In the genomic region with DNA sequence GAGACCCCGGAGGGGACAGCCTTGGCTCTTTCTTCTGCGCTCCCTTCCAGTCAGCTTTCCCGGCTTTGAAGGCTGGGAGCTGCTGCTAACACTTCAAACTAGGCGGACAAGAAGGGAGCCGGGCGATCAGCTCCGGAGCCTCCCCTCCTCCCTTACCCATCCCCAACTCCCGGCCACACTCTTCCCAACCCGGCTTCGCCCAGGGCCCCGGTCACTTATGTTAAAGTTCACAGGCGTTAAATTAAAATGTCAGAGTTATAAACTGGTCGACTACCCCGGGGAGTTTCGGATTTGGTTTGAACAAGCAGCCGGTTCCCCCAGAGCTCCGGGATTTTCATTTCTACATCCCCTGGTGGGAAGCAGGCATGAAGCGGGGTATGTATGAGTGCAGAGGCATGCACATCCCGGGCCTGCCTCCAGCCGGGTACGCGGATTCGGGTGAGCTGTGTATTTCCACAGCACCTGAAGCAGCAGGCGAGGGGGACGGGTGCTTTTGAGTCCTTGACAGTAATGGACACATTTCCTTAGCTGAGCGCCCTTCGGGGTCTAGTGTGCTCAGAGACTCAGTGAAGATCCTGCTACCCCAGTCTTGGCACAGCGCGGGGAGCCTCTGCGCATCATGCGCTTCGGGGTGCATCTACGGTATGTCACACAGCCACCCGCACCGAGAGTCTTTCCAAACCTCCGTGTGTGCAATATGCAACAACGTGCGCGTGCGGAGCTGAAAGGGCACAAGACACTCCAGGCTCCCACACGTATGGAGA, we compare ENCODE assay signal across 9 cellular contexts. TPM values are rescaled to one million over a fixed set of nuclear protein-coding genes. Genes with fewer than 3 reads are reported as not detected.
DNase-seq lines count a peak whose midpoint lies in the region; ATAC-seq and TF ChIP-seq lines count a peak whose summit lies in the region.
"Had no signal": no experiment of that assay in that cellular context is flagged by ENCODE, and none has a peak within 500 bp of the region (broad histone marks: within the 10 kb centered on the region; RNA-seq: fewer than 3 reads in every experiment).

No MANE protein-coding gene starts in this region.

- peak; percentile 16 for DNase-seq in activated CD4-positive, alpha-beta T cell treated with anti-CD3 and anti-CD28 coated beads for 36 hours
- no peak for DNase-seq in activated CD4-positive, alpha-beta T cell treated with anti-CD3 and anti-CD28 coated beads, Interleukin-2, amount 50 U/mL, for 4 hours
- peak in 9 of 10 donors; percentile 38 to 75 (median 69) for DNase-seq in dorsolateral prefrontal cortex
- DNase-seq in lower lobe of right lung, result peak; percentile 56
- peak; percentile 85 for DNase-seq in superior temporal gyrus (ENCODE audit: extremely low spot score)
- no peak for DNase-seq in GM19238 (ENCODE audit: insufficient read length, low spot score)

- POLR2A ChIA-PET in activated CD4-positive, alpha-beta T cell treated with anti-CD3 and anti-CD28 coated beads for 36 hours (lab: Charles Lee), result no interaction called here

- H3K4me3 Mint-ChIP-seq in activated CD4-positive, alpha-beta T cell treated with anti-CD3 and anti-CD28 coated beads for 36 hours, result peak overlapping the region; percentile 51

- no peak overlapping the region for H3K27ac Mint-ChIP-seq in activated CD4-positive, alpha-beta T cell treated with anti-CD3 and anti-CD28 coated beads for 36 hours

- no peaks in the 10 kb centered on the region for H3K36me3 Mint-ChIP-seq in activated CD4-positive, alpha-beta T cell treated with anti-CD3 and anti-CD28 coated beads for 36 hours (ENCODE audit: low read depth)

- peak in 5 of 56 donors; percentile 4 to 18 (median 11) for TF ChIP-seq CTCF in dorsolateral prefrontal cortex (IDR thresholded peaks at IDR 0.05 in 54 of 56, conservative IDR thresholded peaks at IDR 0.05 in 2 of 56; ENCODE audit: low read depth in 1 of 56, partially characterized antibody in 56 of 56)
- TF ChIP-seq CTCF in lower lobe of right lung (IDR thresholded peaks at IDR 0.05), result no peak

- H3K36me3 ChIP-seq in lower lobe of right lung, result no peaks in the 10 kb centered on the region
- H3K36me3 ChIP-seq: BLaER1 treated with 17β-estradiol and CSF1 and Interleukin-3, amounts not matched to agents 10 nM and 100 nM had no signal

- H3K9me3 Mint-ChIP-seq in activated CD4-positive, alpha-beta T cell treated with anti-CD3 and anti-CD28 coated beads for 36 hours (ENCODE audit: low read depth), result peaks cover 2% of the 10 kb centered on the region

- CTCF ChIA-PET in activated CD4-positive, alpha-beta T cell treated with anti-CD3 and anti-CD28 coated beads for 36 hours (lab: Charles Lee), result no interaction called here

- peak overlapping the region; percentile 94 to 100 (median 99) for H3K27ac ChIP-seq in dorsolateral prefrontal cortex
- H3K27ac ChIP-seq in lower lobe of right lung, result peak overlapping the region; percentile 81
- H3K27ac ChIP-seq: BLaER1 treated with 17β-estradiol and CSF1 and Interleukin-3, amounts not matched to agents 10 nM and 100 nM had no signal

- H3K4me1 Mint-ChIP-seq in activated CD4-positive, alpha-beta T cell treated with anti-CD3 and anti-CD28 coated beads for 36 hours, result peaks cover 20% of the 10 kb centered on the region

- no peak for ATAC-seq in activated CD4-positive, alpha-beta T cell treated with anti-CD3 and anti-CD28 coated beads for 36 hours
- ATAC-seq in lower lobe of right lung, result peak; percentile 23 to 38
- ATAC-seq in HG02885 (IDR thresholded peaks at IDR 0.05; ENCODE audit: poor library complexity, unreplicated experiment), result no peak
- ATAC-seq in HG03460 (IDR thresholded peaks at IDR 0.05; ENCODE audit: unreplicated experiment), result no peak

- H3K27me3 ChIP-seq in dorsolateral prefrontal cortex (no peaks in the 10 kb centered on the region), lower lobe of right lung (ENCODE audit: low read depth) (peaks cover 20% of the 10 kb centered on the region)
- H3K27me3 ChIP-seq: BLaER1 treated with 17β-estradiol and CSF1 and Interleukin-3, amounts not matched to agents 10 nM and 100 nM had no signal

- H3K27me3 Mint-ChIP-seq in activated CD4-positive, alpha-beta T cell treated with anti-CD3 and anti-CD28 coated beads for 36 hours, result peaks cover 63% of the 10 kb centered on the region

- intact Hi-C loops in activated CD4-positive, alpha-beta T cell treated with anti-CD3 and anti-CD28 coated beads for 36 hours (cut with DNase I, micrococcal nuclease), result no loop called here
- intact Hi-C loops in dorsolateral prefrontal cortex (cut with DNase I), result loop anchor here (2.0 to 10.0 kb wide), 7 partner anchors 133 to 489 kb away; no protein-coding TSS in a partner anchor
- intact Hi-C loops in lower lobe of right lung (cut with DNase I), result no loop called here

- peaks cover 16% of the 10 kb centered on the region for H3K4me1 ChIP-seq in lower lobe of right lung
- H3K4me1 ChIP-seq: BLaER1 treated with 17β-estradiol and CSF1 and Interleukin-3, amounts not matched to agents 10 nM and 100 nM had no signal

- H3K4me3 ChIP-seq in dorsolateral prefrontal cortex (peak overlapping the region; percentile 57 to 94 (median 84)), lower lobe of right lung (peak overlapping the region; percentile 57)
- H3K4me3 ChIP-seq: BLaER1 treated with 17β-estradiol and CSF1 and Interleukin-3, amounts not matched to agents 10 nM and 100 nM had no signal

- no peaks in the 10 kb centered on the region for H3K9me3 ChIP-seq in lower lobe of right lung

RNA-seq across cellular contexts. Expression of a gene that starts 0.9 kb away (rescaled TPM):
- total RNA-seq in activated CD4-positive, alpha-beta T cell treated with anti-CD3 and anti-CD28 coated beads for 36 hours, result under 1 TPM in 1 of 2 experiments, not detected in 1; 0.07 TPM
- total RNA-seq in dorsolateral prefrontal cortex, result 10 to 100 TPM; 16.1 to 88.4 (median 33.9) TPM
- 5.1 TPM for total RNA-seq in lower lobe of right lung

Comparison
In these comparisons a context has a peak if more than half of its experiments do, and no peak if none do; other contexts are left out.
1. DNase-seq: peak in activated CD4-positive, alpha-beta T cell treated with anti-CD3 and anti-CD28 coated beads for 36 hours (single experiment), dorsolateral prefrontal cortex (9 of 10), lower lobe of right lung (single experiment) and superior temporal gyrus (single experiment); none in activated CD4-positive, alpha-beta T cell treated with anti-CD3 and anti-CD28 coated beads, Interleukin-2, amount 50 U/mL, for 4 hours (0 of 2) and GM19238 (single experiment).
2. ATAC-seq: peak in lower lobe of right lung (2 of 2); none in activated CD4-positive, alpha-beta T cell treated with anti-CD3 and anti-CD28 coated beads for 36 hours (single experiment), HG02885 (single experiment) and HG03460 (single experiment).
3. intact Hi-C loops: an anchor here in dorsolateral prefrontal cortex (2.0 to 10.0 kb wide); none called in activated CD4-positive, alpha-beta T cell treated with anti-CD3 and anti-CD28 coated beads for 36 hours and lower lobe of right lung.